In genomic region chr2:64085936-64086335, GRCh38 we compare ENCODE assay signal across 25 cellular contexts.
"Had no signal": no experiment of that assay in that cellular context is flagged by ENCODE, and none has a peak within 500 bp of the region (broad histone marks: within the 10 kb centered on the region; RNA-seq: fewer than 3 reads in every experiment).

No MANE protein-coding gene starts in this region.

- DNase-seq: activated CD4-positive, alpha-beta T cell treated with anti-CD3 and anti-CD28 coated beads for 4 hours; activated CD4-positive, alpha-beta T cell treated with anti-CD3 and anti-CD28 coated beads, Interleukin-2, amount 50 U/mL, for 4 hours; activated T-cell treated with anti-CD3 and anti-CD28 coated beads, Interleukin-2, amount 50 U/mL, for 1 hour; anterior cingulate cortex; cerebellar nuclear complex; colonic mucosa; effector CD8-positive, alpha-beta T cell; erythroblast; foreskin fibroblast; heart left ventricle; midbrain; naive thymus-derived CD4-positive, alpha-beta T cell; ovary; stimulated activated CD4-positive, alpha-beta T cell treated with anti-CD3 and anti-CD28 coated beads, Interleukin-1b, Interleukin-23, amount 100 ng/mL, for 48 hours; stimulated activated CD4-positive, alpha-beta T cell treated with anti-CD3 and anti-CD28 coated beads, Interleukin-4, amount 100 ng/mL, for 4 hours; stimulated activated CD8-positive, alpha-beta memory T cell treated with anti-CD3 and anti-CD28 coated beads, Interleukin-4, amount 100 ng/mL, for 48 hours; stimulated activated naive B cell treated with anti-CD40 and anti-IgM and Interleukin-4, amounts not matched to agents 10 μg/mL and 1 μg/mL and 100 μg/mL, for 72 hours; stomach; T-cell; thyroid gland; upper lobe of left lung had no signal

- H3K9me3 ChIP-seq: colonic mucosa, heart left ventricle, ovary, right atrium auricular region, stomach, thyroid gland, upper lobe of left lung, vagina had no signal

- ATAC-seq: heart left ventricle; naive thymus-derived CD4-positive, alpha-beta T cell had no signal

- H3K4me3 ChIP-seq: cardiac muscle cell, colonic mucosa, heart left ventricle, ovary, right atrium auricular region, smooth muscle cell, stomach, thyroid gland, upper lobe of left lung, vagina had no signal

- H3K36me3 ChIP-seq: cardiac muscle cell, colonic mucosa, ovary, right atrium auricular region, thyroid gland had no signal

- H3K4me1 ChIP-seq: colonic mucosa, heart left ventricle, right atrium auricular region, stomach, vagina had no signal

- H3K27me3 ChIP-seq: cardiac muscle cell, colonic mucosa, heart left ventricle, ovary, right atrium auricular region, stomach, thyroid gland, upper lobe of left lung, vagina had no signal

- H3K4me2 ChIP-seq: smooth muscle cell had no signal

- H3K27ac ChIP-seq: cardiac muscle cell, colonic mucosa, heart left ventricle, ovary, right atrium auricular region, stomach, thyroid gland, upper lobe of left lung, vagina had no signal
